In the genomic region with DNA sequence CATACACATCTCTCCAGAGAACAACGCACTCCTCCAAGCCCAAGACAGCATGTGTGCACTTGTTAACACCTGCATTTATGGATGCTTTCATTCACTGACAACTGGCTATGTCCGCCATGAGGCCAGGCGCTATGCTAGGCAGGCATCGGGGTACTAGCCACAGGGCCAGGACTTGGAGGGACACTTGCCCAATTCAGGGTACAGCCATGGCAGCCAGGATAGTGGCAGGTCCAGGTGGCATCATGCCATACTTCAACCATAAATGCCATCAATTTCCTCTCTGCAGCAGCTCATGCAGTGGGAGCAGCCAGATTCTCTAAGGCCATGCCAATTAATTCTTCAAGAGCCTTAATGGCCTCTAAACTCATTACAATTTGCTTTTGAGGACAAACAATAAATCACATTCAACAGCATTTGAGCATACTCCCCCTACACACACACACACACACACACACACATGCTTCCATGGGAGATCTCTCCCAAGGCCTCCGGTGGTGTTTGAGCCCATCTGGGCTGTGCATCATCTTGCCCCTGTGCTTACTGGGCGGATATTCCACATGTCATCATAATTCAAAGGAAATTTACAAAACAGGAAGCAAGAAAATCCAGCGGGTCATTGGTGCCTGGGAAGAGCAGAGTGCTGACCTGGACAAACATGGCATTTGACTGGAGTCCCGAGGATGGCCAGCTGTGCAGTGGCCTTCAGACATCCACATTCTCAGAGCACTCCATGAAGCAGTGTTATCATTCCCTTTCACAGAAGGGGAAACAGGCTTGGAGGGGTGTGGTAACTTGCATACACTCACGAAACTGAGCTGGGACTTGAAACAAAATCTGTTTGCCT, we compare ENCODE assay signal across 1 cellular context.
TF ChIP-seq lines count a peak whose summit lies in the region.

No MANE protein-coding gene starts in this region.

TF ChIP-seq in SK-N-SH treated with all-trans-retinoic acid at 6 μM for 48 hours, 23 proteins besides CTCF, POLR2A, EP300 and RAD21 (continued from another document):
- TF ChIP-seq, protein P1, sequence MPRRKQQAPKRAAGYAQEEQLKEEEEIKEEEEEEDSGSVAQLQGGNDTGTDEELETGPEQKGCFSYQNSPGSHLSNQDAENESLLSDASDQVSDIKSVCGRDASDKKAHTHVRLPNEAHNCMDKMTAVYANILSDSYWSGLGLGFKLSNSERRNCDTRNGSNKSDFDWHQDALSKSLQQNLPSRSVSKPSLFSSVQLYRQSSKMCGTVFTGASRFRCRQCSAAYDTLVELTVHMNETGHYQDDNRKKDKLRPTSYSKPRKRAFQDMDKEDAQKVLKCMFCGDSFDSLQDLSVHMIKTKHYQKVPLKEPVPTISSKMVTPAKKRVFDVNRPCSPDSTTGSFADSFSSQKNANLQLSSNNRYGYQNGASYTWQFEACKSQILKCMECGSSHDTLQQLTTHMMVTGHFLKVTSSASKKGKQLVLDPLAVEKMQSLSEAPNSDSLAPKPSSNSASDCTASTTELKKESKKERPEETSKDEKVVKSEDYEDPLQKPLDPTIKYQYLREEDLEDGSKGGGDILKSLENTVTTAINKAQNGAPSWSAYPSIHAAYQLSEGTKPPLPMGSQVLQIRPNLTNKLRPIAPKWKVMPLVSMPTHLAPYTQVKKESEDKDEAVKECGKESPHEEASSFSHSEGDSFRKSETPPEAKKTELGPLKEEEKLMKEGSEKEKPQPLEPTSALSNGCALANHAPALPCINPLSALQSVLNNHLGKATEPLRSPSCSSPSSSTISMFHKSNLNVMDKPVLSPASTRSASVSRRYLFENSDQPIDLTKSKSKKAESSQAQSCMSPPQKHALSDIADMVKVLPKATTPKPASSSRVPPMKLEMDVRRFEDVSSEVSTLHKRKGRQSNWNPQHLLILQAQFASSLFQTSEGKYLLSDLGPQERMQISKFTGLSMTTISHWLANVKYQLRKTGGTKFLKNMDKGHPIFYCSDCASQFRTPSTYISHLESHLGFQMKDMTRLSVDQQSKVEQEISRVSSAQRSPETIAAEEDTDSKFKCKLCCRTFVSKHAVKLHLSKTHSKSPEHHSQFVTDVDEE (CRISPR knock-in tag; IDR thresholded peaks at IDR 0.05) = no peak
